Comparison of ENCODE assay signal across 16 cellular contexts in genomic region chr22:50157976-50158375, GRCh38. TPM values are rescaled to one million over a fixed set of nuclear protein-coding genes. Genes with fewer than 3 reads are reported as not detected.
DNase-seq lines count a peak whose midpoint lies in the region; ATAC-seq, FAIRE-seq and TF ChIP-seq lines count a peak whose summit lies in the region.
"Had no signal": no experiment of that assay in that cellular context is flagged by ENCODE, and none has a peak within 500 bp of the region (broad histone marks: within the 10 kb centered on the region; RNA-seq: fewer than 3 reads in every experiment).

No MANE protein-coding gene starts in this region.

- H3K9ac ChIP-seq in kidney (ENCODE audit: low read length in 2 of 2) = peak overlapping the region in 1 of 2 donors; percentile 67
- H3K9ac ChIP-seq in MM.1S (ENCODE audit: low read length) = no peak overlapping the region
- H3K9ac ChIP-seq: BLaER1 had no signal

- H3K27me3 ChIP-seq in RWPE2 (ENCODE audit: insufficient read depth, poor library complexity, severe bottlenecking) = no peaks in the 10 kb centered on the region
- H3K27me3 ChIP-seq in thymus (ENCODE audit: control insufficient read depth, insufficient read depth) = no peaks in the 10 kb centered on the region
- H3K27me3 ChIP-seq in MM.1S (replicated peaks; ENCODE audit: insufficient read depth, low read length) = peaks cover 64% of the 10 kb centered on the region
- H3K27me3 ChIP-seq: BLaER1 had no signal

- H4K20me1 ChIP-seq in MM.1S (ENCODE audit: insufficient read depth, low read length) = no peaks in the 10 kb centered on the region
- H4K20me1 ChIP-seq: BLaER1 had no signal

- H3K27ac ChIP-seq in RWPE2 (ENCODE audit: poor library complexity, severe bottlenecking) = no peak overlapping the region
- H3K27ac ChIP-seq in kidney (ENCODE audit: low read depth in 2 of 2, low read length in 2 of 2) = no peak overlapping the region
- H3K27ac ChIP-seq in thymus (ENCODE audit: low read depth) = peak overlapping the region; percentile 42
- H3K27ac ChIP-seq in MM.1S (ENCODE audit: low read length) = no peak overlapping the region
- H3K27ac ChIP-seq: BLaER1, heart left ventricle had no signal

- H3K9me3 ChIP-seq in RWPE2 (ENCODE audit: severe bottlenecking) = no peaks in the 10 kb centered on the region
- no peaks in the 10 kb centered on the region for H3K9me3 ChIP-seq in kidney (ENCODE audit: control insufficient read depth in 1 of 2, low read length in 2 of 2)
- no peaks in the 10 kb centered on the region for H3K9me3 ChIP-seq in thymus (ENCODE audit: control insufficient read depth)
- no peaks in the 10 kb centered on the region for H3K9me3 ChIP-seq in MM.1S (replicated peaks; ENCODE audit: insufficient read depth, low read length)
- H3K9me3 ChIP-seq: BLaER1, heart left ventricle had no signal

- DNase-seq in HPDE6-E6E7 (ENCODE audit: extremely low spot score) = peak; percentile 49
- DNase-seq in RWPE2 (ENCODE audit: low spot score) = peak; percentile 73
- DNase-seq in kidney = peak; percentile 90
- no peak for DNase-seq in MM.1S
- DNase-seq in OCI-M2 (lab: John Stamatoyannopoulos, UW; ENCODE audit: unreplicated experiment) = no peak
- no peak for DNase-seq in RPMI8226
- DNase-seq: activated effector memory CD4-positive, alpha-beta T cell treated with anti-CD3 and anti-CD28 coated beads, Interleukin-2, amount 50 U/mL, for 16 hours; heart left ventricle; islet precursor cell; naive B cell; NCI-H187; NCI-H526 treated with DMSO at 0.1 percent for 48 hours; T-helper 1 cell had no signal

- 87% methylated on average over 16 of the region's 16 CpGs for WGBS in thymus

- H3K4me3 ChIP-seq in RWPE2 (ENCODE audit: severe bottlenecking) (no peak overlapping the region), kidney (ENCODE audit: low read length in 2 of 2) (no peak overlapping the region), thymus (ENCODE audit: low read length) (no peak overlapping the region), MM.1S (ENCODE audit: low read length) (no peak overlapping the region)
- H3K4me3 ChIP-seq: BLaER1, heart left ventricle had no signal

- H3K36me3 ChIP-seq in RWPE2 (ENCODE audit: low read depth) = no peaks in the 10 kb centered on the region
- H3K36me3 ChIP-seq in kidney (ENCODE audit: control insufficient read depth in 1 of 2, insufficient read depth in 2 of 2, low read length in 2 of 2) = no peaks in the 10 kb centered on the region
- no peaks in the 10 kb centered on the region for H3K36me3 ChIP-seq in thymus (ENCODE audit: control insufficient read depth, insufficient read depth)
- H3K36me3 ChIP-seq in MM.1S (replicated peaks; ENCODE audit: insufficient read depth, low read length) = no peaks in the 10 kb centered on the region
- H3K36me3 ChIP-seq: BLaER1, heart left ventricle had no signal

- intact Hi-C loops in kidney (cut with DNase I) = no loop called here

- TF ChIP-seq CTCF in RWPE2 (IDR thresholded peaks at IDR 0.05; ENCODE audit: poor library complexity, severe bottlenecking) = no peak
- TF ChIP-seq CTCF in kidney (IDR thresholded peaks at IDR 0.05; ENCODE audit: borderline replicate concordance, extremely low read depth, insufficient read depth) = no peak
- no peak for TF ChIP-seq CTCF in MM.1S (IDR thresholded peaks at IDR 0.05; ENCODE audit: low read length)

- no peaks in the 10 kb centered on the region for H3K79me2 ChIP-seq in MM.1S (ENCODE audit: low read length)

- H3K4me1 ChIP-seq in RWPE2 (ENCODE audit: insufficient read depth, poor library complexity, severe bottlenecking) (peaks cover 8% of the 10 kb centered on the region), kidney (ENCODE audit: control insufficient read depth in 1 of 2, insufficient read depth in 1 of 2, low read depth in 1 of 2, low read length in 2 of 2) (peaks cover 0 to 4% of the 10 kb centered on the region in 2 donors), thymus (ENCODE audit: control insufficient read depth, insufficient read depth, low read length) (no peaks in the 10 kb centered on the region), MM.1S (ENCODE audit: low read length) (no peaks in the 10 kb centered on the region)
- H3K4me1 ChIP-seq: heart left ventricle had no signal

- no peak for FAIRE-seq in kidney (lab: Jason Lieb, UNC)

- no peak overlapping the region for H3K4me2 ChIP-seq in MM.1S (ENCODE audit: low read depth, low read length)
- H3K4me2 ChIP-seq: BLaER1 had no signal

- peak; percentile 90 for ATAC-seq in RWPE2 (ENCODE audit: low read depth)
- ATAC-seq: WTC11 had no signal

- H3F3A ChIP-seq in MM.1S (ENCODE audit: insufficient read depth, low read length) = no peaks in the 10 kb centered on the region

- H3K9me2 ChIP-seq in MM.1S (replicated peaks; ENCODE audit: insufficient read depth, low read length) = no peaks in the 10 kb centered on the region

- no peak overlapping the region for H2AFZ ChIP-seq in MM.1S (ENCODE audit: low read length)

RNA-seq across cellular contexts. Expression of gene PANX2, which starts 12.6 kb away (rescaled TPM):
- total RNA-seq in kidney = 1.0 TPM
- polyA plus RNA-seq in kidney (ENCODE audit: insufficient read depth, low read depth, low replicate concordance) = 4.3 TPM
- polyA plus RNA-seq in thymus = 1.6 TPM

RNA-seq across cellular contexts. Expression of gene TRABD, which starts 27.7 kb away (rescaled TPM):
- total RNA-seq in kidney = 56.3 TPM
- 34.2 TPM for polyA plus RNA-seq in kidney (ENCODE audit: insufficient read depth, low read depth, low replicate concordance)
- polyA plus RNA-seq in thymus = 102 TPM

RNA-seq across cellular contexts. Expression of gene SELENOO, which starts 42.8 kb away (rescaled TPM):
- total RNA-seq in kidney = 19.7 TPM
- 42.8 TPM for polyA plus RNA-seq in kidney (ENCODE audit: insufficient read depth, low read depth, low replicate concordance)
- 62.1 TPM for polyA plus RNA-seq in thymus

Comparison
In these comparisons a context has a peak if more than half of its experiments do, and no peak if none do; other contexts are left out.
1. DNase-seq: peak in HPDE6-E6E7 (single experiment), RWPE2 (single experiment) and kidney (single experiment); none in MM.1S (single experiment), OCI-M2 (single experiment) and RPMI8226 (single experiment).